ENCODE assay signal across 12 cellular contexts in genomic region chr19:38917921-38918491, GRCh38. TPM values are rescaled to one million over a fixed set of nuclear protein-coding genes. Genes with fewer than 3 reads are reported as not detected.
A peak's percentile ranks its signal among the peaks of the same experiment; 100 is the strongest.
DNase-seq lines count a peak whose midpoint lies in the region; ATAC-seq, FAIRE-seq and TF ChIP-seq lines count a peak whose summit lies in the region.
"Had no signal": no experiment of that assay in that cellular context is flagged by ENCODE, and none has a peak within 500 bp of the region (broad histone marks: within the 10 kb centered on the region; RNA-seq: fewer than 3 reads in every experiment).

No MANE protein-coding gene starts in this region.

- POLR2A ChIA-PET in A549 (lab: Yijun Ruan, JAX): interaction anchor here (0.7 to 4.0 kb wide), 2 partner anchors 13 to 515 kb away, joined by 3 to 20 read pairs; partner anchors contain the start of genes FAM98C, MRPS12 and SARS2
- POLR2A ChIA-PET in RWPE1 (lab: Yijun Ruan, JAX; ENCODE audit: low non-redundant PET): interaction anchor here (0.5 kb wide), 1 partner anchor 384 kb away, joined by 4 read pairs; no protein-coding TSS in a partner anchor

- in situ Hi-C loops in KBM-7 (cut with MboI; ENCODE audit: low pct_unique_long_range_greater_than_20kb, low sequenced_read_pairs): no loop called here

- TF ChIP-seq POLR2A in A549 (IDR thresholded peaks at IDR 0.05; ENCODE audit: low read length): no peak
- TF ChIP-seq POLR2A in H54 (IDR thresholded peaks at IDR 0.05; ENCODE audit: low read depth, low read length): no peak

- H3K4me1 ChIP-seq in A549: 0 out of 3 replicates have a peak, but pooled peaks cover 5% of the 10 kb centered on the region
- no peaks in the 10 kb centered on the region for H3K4me1 ChIP-seq in foreskin keratinocyte
- no peaks in the 10 kb centered on the region for H3K4me1 ChIP-seq in upper lobe of right lung

- H3K4me2 ChIP-seq in A549: no peak overlapping the region

- TF ChIP-seq RAD21 in A549 (conservative IDR thresholded peaks at IDR 0.05 in 1 of 2, IDR thresholded peaks at IDR 0.05 in 1 of 2): peak; percentile 48 to 59

- peak; percentile 72 to 84 for ATAC-seq in A549
- ATAC-seq in foreskin keratinocyte: peak; percentile 30
- no peak for ATAC-seq in upper lobe of right lung
- no peak for ATAC-seq in GM21367 (IDR thresholded peaks at IDR 0.05; ENCODE audit: unreplicated experiment)
- ATAC-seq: stimulated activated memory B cell treated with anti-CD40 and anti-IgM and Interleukin-4, amounts not matched to agents 10 μg/mL and 1 μg/mL and 100 μg/mL, for 72 hours had no signal

- no peak for TF ChIP-seq EP300 in A549 (IDR thresholded peaks at IDR 0.05)

- intact Hi-C loops in upper lobe of right lung (cut with DNase I): no loop called here

- H3K4me3 ChIP-seq in A549 (no peak overlapping the region), upper lobe of right lung (no peak overlapping the region)

- 53% methylated on average over 13 of the region's 13 CpGs for WGBS in A549 (ENCODE audit: missing lambda C conversion rate)

- H3K9me3 ChIP-seq in A549 (no peaks in the 10 kb centered on the region), upper lobe of right lung (no peaks in the 10 kb centered on the region)

- peak; percentile 49 for TF ChIP-seq CTCF in A549 (IDR thresholded peaks at IDR 0.05)
- no peak for TF ChIP-seq CTCF in RWPE1 (conservative IDR thresholded peaks at IDR 0.05; ENCODE audit: low read depth)
- peak; percentile 48 for TF ChIP-seq CTCF in foreskin keratinocyte (conservative IDR thresholded peaks at IDR 0.05)
- no peak for TF ChIP-seq CTCF in upper lobe of right lung (IDR thresholded peaks at IDR 0.05)

- H3K27ac ChIP-seq in A549 (peak overlapping the region in 1 of 2 experiments; percentile 14; a peak in 1 of 6 replicates), RWPE1 (peak overlapping the region; percentile 41), foreskin keratinocyte (no peak overlapping the region), upper lobe of right lung (no peak overlapping the region)

- peaks cover 6% of the 10 kb centered on the region for H3K36me3 ChIP-seq in upper lobe of right lung

- DNase-seq in A549 (ENCODE audit: low read depth in 1 of 2, low spot score in 1 of 2) (peak; percentile 75 to 90), H54 (ENCODE audit: insufficient read length, low spot score) (peak; percentile 59), RWPE1 (ENCODE audit: low spot score) (peak; percentile 30), foreskin keratinocyte (no peak), NCI-H1105 (lab: John Stamatoyannopoulos, UW) (no peak), upper lobe of right lung (no peak), KBM-7 (no peak)
- DNase-seq: activated CD4-positive, alpha-beta T cell treated with anti-CD3 and anti-CD28 coated beads, Interleukin-2, amount 50 U/mL, for 48 hours; anterior cingulate cortex; midbrain had no signal

- FAIRE-seq in A549 (lab: Jason Lieb, UNC) (peak; percentile 96), H54 (lab: Jason Lieb, UNC) (no peak)

- no peaks in the 10 kb centered on the region for H3K27me3 ChIP-seq in foreskin keratinocyte
- no peaks in the 10 kb centered on the region for H3K27me3 ChIP-seq in upper lobe of right lung

- CTCF ChIA-PET in A549 (lab: Yijun Ruan, JAX): interaction anchor here (0.8 to 4.1 kb wide), 25 partner anchors 11 to 515 kb away, joined by 3 to 105 read pairs (median 5); partner anchors contain the start of genes FAM98C, HNRNPL, MRPS12 and NFKBIB
- CTCF ChIA-PET in RWPE1 (lab: Yijun Ruan, JAX): interaction anchor here (0.7 kb wide), 2 partner anchors 318 to 683 kb away, joined by 3 read pairs; no protein-coding TSS in a partner anchor

TF ChIP-seq in A549, 52 proteins besides CTCF, POLR2A, EP300 and RAD21:
- TF ChIP-seq HOXB5 (CRISPR knock-in tag; IDR thresholded peaks at IDR 0.05): no peak
- no peak for TF ChIP-seq NR3C1 (IDR thresholded peaks at IDR 0.05)
- peak; percentile 74; the same call in 1 of the 2 replicates for TF ChIP-seq POLR2AphosphoS2 (conservative IDR thresholded peaks at IDR 0.05; ENCODE audit: low read length)
- TF ChIP-seq SMC3 (IDR thresholded peaks at IDR 0.05): peak; percentile 65
- TF ChIP-seq RARB (CRISPR knock-in tag; IDR thresholded peaks at IDR 0.05): no peak
- no peak for TF ChIP-seq KDM5A (IDR thresholded peaks at IDR 0.05)
- TF ChIP-seq SREBF2 (IDR thresholded peaks at IDR 0.05): no peak
- no peak for TF ChIP-seq E2F6 (IDR thresholded peaks at IDR 0.05; ENCODE audit: borderline replicate concordance, low read depth)
- 0 out of 2 replicates have a peak, but pooled peaks have one; percentile 42 for TF ChIP-seq PBX3 (IDR thresholded peaks at IDR 0.05)

RNA-seq across cellular contexts. Expression of gene CCER2, which starts 6.0 kb away (rescaled TPM):
- polyA plus RNA-seq in A549 (2011; rRNA removed) (0.40 and 0.68 TPM in 2 replicates), A549 (2017; fragmentation: RNase III; extraction: RNeasy Plus Mini Kit Qiagen cat#74134 plus additional on column Dnase treatment) (1.1 to 1.9 TPM (median 1.5 TPM) in 3 replicates), foreskin keratinocyte (0.07 TPM in 1 of 2 replicates, not detected in the other)
- 0.56 and 0.83 TPM in 2 replicates for polyA plus RNA-seq in A549 (2012; cell fraction: cytosol; rRNA removed)
- 8.0 and 8.1 TPM in 2 replicates for polyA plus RNA-seq in A549 (2012; cell fraction: nucleus; rRNA removed)
- polyA minus RNA-seq in A549 (2011; rRNA and poly(A)+ RNA removed): not detected in 2 replicates
- total RNA-seq in foreskin keratinocyte (not detected in 2 replicates), upper lobe of right lung (0.67 TPM)

RNA-seq across cellular contexts. Expression of gene SARS2, which starts 12.6 kb away (rescaled TPM):
- polyA plus RNA-seq in A549 (2011; rRNA removed) (46.1 and 46.7 TPM in 2 replicates), A549 (2017; fragmentation: RNase III; extraction: RNeasy Plus Mini Kit Qiagen cat#74134 plus additional on column Dnase treatment) (81.8 to 98.0 TPM (median 93.4 TPM) in 3 replicates), foreskin keratinocyte (36.5 and 37.5 TPM in 2 replicates)
- 81.2 and 106 TPM in 2 replicates for polyA plus RNA-seq in A549 (2012; cell fraction: cytosol; rRNA removed)
- polyA plus RNA-seq in A549 (2012; cell fraction: nucleus; rRNA removed): 448 and 539 TPM in 2 replicates
- 54.8 and 68.1 TPM in 2 replicates for polyA minus RNA-seq in A549 (2011; rRNA and poly(A)+ RNA removed)
- total RNA-seq in foreskin keratinocyte (35.6 and 36.8 TPM in 2 replicates), upper lobe of right lung (21.6 TPM)

RNA-seq across cellular contexts. Expression of gene MRPS12, which starts 12.7 kb away (rescaled TPM):
- polyA plus RNA-seq in A549 (2011; rRNA removed) (92.8 and 104 TPM in 2 replicates), A549 (2017; fragmentation: RNase III; extraction: RNeasy Plus Mini Kit Qiagen cat#74134 plus additional on column Dnase treatment) (198 to 217 TPM (median 213 TPM) in 3 replicates), foreskin keratinocyte (127 and 128 TPM in 2 replicates)
- 418 and 524 TPM in 2 replicates for polyA plus RNA-seq in A549 (2012; cell fraction: cytosol; rRNA removed)
- polyA plus RNA-seq in A549 (2012; cell fraction: nucleus; rRNA removed): 325 and 425 TPM in 2 replicates
- 49.4 and 50.5 TPM in 2 replicates for polyA minus RNA-seq in A549 (2011; rRNA and poly(A)+ RNA removed)
- total RNA-seq in foreskin keratinocyte (81.3 and 84.7 TPM in 2 replicates), upper lobe of right lung (28.8 TPM)

RNA-seq across cellular contexts. Expression of gene NFKBIB, which starts 18.2 kb away (rescaled TPM):
- polyA plus RNA-seq in A549 (2011; rRNA removed) (25.6 and 35.0 TPM in 2 replicates), A549 (2017; fragmentation: RNase III; extraction: RNeasy Plus Mini Kit Qiagen cat#74134 plus additional on column Dnase treatment) (56.4 to 61.7 TPM (median 59.5 TPM) in 3 replicates), foreskin keratinocyte (33.2 and 33.4 TPM in 2 replicates)
- 106 and 131 TPM in 2 replicates for polyA plus RNA-seq in A549 (2012; cell fraction: cytosol; rRNA removed)
- 96.5 and 113 TPM in 2 replicates for polyA plus RNA-seq in A549 (2012; cell fraction: nucleus; rRNA removed)
- 10.3 and 10.9 TPM in 2 replicates for polyA minus RNA-seq in A549 (2011; rRNA and poly(A)+ RNA removed)
- total RNA-seq in foreskin keratinocyte (23.2 and 26.6 TPM in 2 replicates), upper lobe of right lung (25.5 TPM)

RNA-seq across cellular contexts. Expression of gene SIRT2, which starts 18.6 kb away (rescaled TPM):
- 28.6 and 31.5 TPM in 2 replicates for polyA plus RNA-seq in A549 (2011; rRNA removed)
- polyA plus RNA-seq in A549 (2012; cell fraction: cytosol; rRNA removed): 32.7 and 36.6 TPM in 2 replicates
- 57.0 and 61.5 TPM in 2 replicates for polyA plus RNA-seq in A549 (2012; cell fraction: nucleus; rRNA removed)
- polyA plus RNA-seq in A549 (2017; fragmentation: RNase III; extraction: RNeasy Plus Mini Kit Qiagen cat#74134 plus additional on column Dnase treatment): 28.3 to 30.4 TPM (median 30.4 TPM) in 3 replicates
- polyA minus RNA-seq in A549 (2011; rRNA and poly(A)+ RNA removed): 23.2 and 27.7 TPM in 2 replicates
- total RNA-seq in foreskin keratinocyte: 46.0 and 49.4 TPM in 2 replicates
- 51.8 and 56.8 TPM in 2 replicates for polyA plus RNA-seq in foreskin keratinocyte
- total RNA-seq in upper lobe of right lung: 59.2 TPM

Comparison
In these comparisons a context has a peak if more than half of its experiments do, and no peak if none do; other contexts are left out.
1. ATAC-seq: peak in A549 (2 of 2) and foreskin keratinocyte (single experiment); none in upper lobe of right lung (single experiment) and GM21367 (single experiment).
2. DNase-seq: peak in A549 (2 of 2), H54 (single experiment) and RWPE1 (single experiment); none in foreskin keratinocyte (0 of 2), NCI-H1105 (single experiment), upper lobe of right lung (single experiment) and KBM-7 (single experiment).
3. CTCF ChIP-seq: peak in A549 (single experiment) and foreskin keratinocyte (single experiment); none in RWPE1 (single experiment) and upper lobe of right lung (single experiment).